In the genomic region with DNA sequence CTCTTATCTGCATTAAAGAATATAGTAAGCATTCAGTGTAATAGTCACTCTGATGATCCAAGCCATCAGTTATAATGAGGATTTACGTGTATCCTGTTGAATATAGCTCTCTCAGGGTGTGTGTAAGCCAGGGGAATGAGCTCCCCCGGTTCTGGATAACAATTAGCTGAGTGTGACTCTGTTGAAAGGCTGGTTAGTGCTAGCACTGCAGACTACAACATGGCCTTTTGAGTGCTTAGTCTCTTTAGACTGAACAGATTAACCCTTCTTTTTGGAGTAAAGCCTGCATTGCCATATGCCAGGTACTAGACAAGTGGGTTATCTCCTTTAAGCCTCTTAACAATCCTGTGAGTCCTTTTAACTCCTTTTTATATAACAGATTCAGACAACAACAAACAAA, we compare ENCODE assay signal across 23 cellular contexts.
DNase-seq lines count a peak whose midpoint lies in the region; ATAC-seq, FAIRE-seq and TF ChIP-seq lines count a peak whose summit lies in the region.
"Had no signal": no experiment of that assay in that cellular context is flagged by ENCODE, and none has a peak within 500 bp of the region (broad histone marks: within the 10 kb centered on the region; RNA-seq: fewer than 3 reads in every experiment).

No MANE protein-coding gene starts in this region.

- intact Hi-C loops in pancreas (cut with DNase I), result no loop called here

- H3K4me1 ChIP-seq in pancreas, result no peaks in the 10 kb centered on the region
- H3K4me1 ChIP-seq: BLaER1, Caco-2, HAP-1 had no signal

- 63 to 69% methylated on average over 2 of the region's 2 CpGs for WGBS in pancreas, 2 donors

- no peak overlapping the region for H3K4me3 Mint-ChIP-seq in stimulated activated effector memory CD8-positive, alpha-beta T cell treated with anti-CD3 and anti-CD28 coated beads, Interleukin-12 subunit alpha, Interleukin-12 subunit beta, amount 100 ng/mL, for 72 hours
- H3K4me3 Mint-ChIP-seq: B cell; CD4-positive, CD25-positive, alpha-beta regulatory T cell; CD8-positive, alpha-beta T cell; HFFc6 had no signal

- no peak overlapping the region for H3K27ac Mint-ChIP-seq in stimulated activated effector memory CD8-positive, alpha-beta T cell treated with anti-CD3 and anti-CD28 coated beads, Interleukin-12 subunit alpha, Interleukin-12 subunit beta, amount 100 ng/mL, for 72 hours
- H3K27ac Mint-ChIP-seq: B cell; CD4-positive, CD25-positive, alpha-beta regulatory T cell; CD8-positive, alpha-beta T cell; HFFc6 had no signal

- no peaks in the 10 kb centered on the region for H3K27me3 ChIP-seq in WERI-Rb-1 (ENCODE audit: insufficient read depth, low read depth, severe bottlenecking)
- H3K27me3 ChIP-seq in pancreas, result no peaks in the 10 kb centered on the region
- H3K27me3 ChIP-seq: BLaER1 had no signal

- H3K9me3 Mint-ChIP-seq in stimulated activated effector memory CD8-positive, alpha-beta T cell treated with anti-CD3 and anti-CD28 coated beads, Interleukin-12 subunit alpha, Interleukin-12 subunit beta, amount 100 ng/mL, for 72 hours, result no peaks in the 10 kb centered on the region
- H3K9me3 Mint-ChIP-seq: CD8-positive, alpha-beta T cell; HFFc6 had no signal

- DNase-seq in D341Med (ENCODE audit: low spot score) (peak; percentile 51), NCI-H524 treated with DMSO at 0.1 percent for 48 hours (lab: John Stamatoyannopoulos, UW) (peak; percentile 99), WERI-Rb-1 (peak; percentile 79), pancreas (no peak), T1000 (lab: John Stamatoyannopoulos, UW) (no peak)
- no peak for DNase-seq in stimulated activated effector memory CD8-positive, alpha-beta T cell treated with anti-CD3 and anti-CD28 coated beads, Interleukin-12 subunit alpha, Interleukin-12 subunit beta, amount 100 ng/mL, for 72 hours (ENCODE audit: low spot score in 2 of 2)
- DNase-seq: Caco-2; CD4-positive, CD25-positive, alpha-beta regulatory T cell; CD8-positive, alpha-beta T cell; DMS53; DMS79 treated with DMSO at 0.1 percent for 48 hours; GF-D8; GOT3; HFFc6 had no signal

- no peaks in the 10 kb centered on the region for H3K9me3 ChIP-seq in WERI-Rb-1 (ENCODE audit: severe bottlenecking)
- H3K9me3 ChIP-seq in pancreas, result no peaks in the 10 kb centered on the region
- H3K9me3 ChIP-seq: Caco-2, HAP-1 had no signal

- H3K4me1 Mint-ChIP-seq in stimulated activated effector memory CD8-positive, alpha-beta T cell treated with anti-CD3 and anti-CD28 coated beads, Interleukin-12 subunit alpha, Interleukin-12 subunit beta, amount 100 ng/mL, for 72 hours, result no peaks in the 10 kb centered on the region
- H3K4me1 Mint-ChIP-seq: B cell; CD4-positive, CD25-positive, alpha-beta regulatory T cell had no signal

- peak overlapping the region; percentile 65 for H3K27ac ChIP-seq in WERI-Rb-1
- H3K27ac ChIP-seq in pancreas, result no peak overlapping the region
- H3K27ac ChIP-seq: 22Rv1, BLaER1, C4-2B had no signal

- H3K4me3 ChIP-seq in WERI-Rb-1 (ENCODE audit: low read depth, low read length), result no peak overlapping the region
- H3K4me3 ChIP-seq in pancreas, result no peak overlapping the region
- H3K4me3 ChIP-seq: BLaER1, HAP-1 had no signal

- H3K36me3 ChIP-seq in WERI-Rb-1, result no peaks in the 10 kb centered on the region
- no peaks in the 10 kb centered on the region for H3K36me3 ChIP-seq in pancreas
- H3K36me3 ChIP-seq: BLaER1, HAP-1 had no signal

- no peaks in the 10 kb centered on the region for H3K36me3 Mint-ChIP-seq in stimulated activated effector memory CD8-positive, alpha-beta T cell treated with anti-CD3 and anti-CD28 coated beads, Interleukin-12 subunit alpha, Interleukin-12 subunit beta, amount 100 ng/mL, for 72 hours
- H3K36me3 Mint-ChIP-seq: CD4-positive, CD25-positive, alpha-beta regulatory T cell; CD8-positive, alpha-beta T cell had no signal

- FAIRE-seq in pancreas (lab: Jason Lieb, UNC), result no peak
- FAIRE-seq: A204.1, GM12891, GM18507, H54 had no signal

- TF ChIP-seq CTCF in WERI-Rb-1 (IDR thresholded peaks at IDR 0.05; ENCODE audit: low read depth, low read length) (no peak), pancreas (IDR thresholded peaks at IDR 0.05) (no peak)

- no peak for ATAC-seq in stimulated activated effector memory CD8-positive, alpha-beta T cell treated with anti-CD3 and anti-CD28 coated beads, Interleukin-12 subunit alpha, Interleukin-12 subunit beta, amount 100 ng/mL, for 72 hours
- ATAC-seq in pancreas, result no peak
- ATAC-seq: CD8-positive, alpha-beta T cell had no signal

Comparison
In these comparisons a context has a peak if more than half of its experiments do, and no peak if none do; other contexts are left out.
1. DNase-seq: peak in D341Med (single experiment), NCI-H524 treated with DMSO at 0.1 percent for 48 hours (single experiment) and WERI-Rb-1 (single experiment); none in stimulated activated effector memory CD8-positive, alpha-beta T cell treated with anti-CD3 and anti-CD28 coated beads, Interleukin-12 subunit alpha, Interleukin-12 subunit beta, amount 100 ng/mL, for 72 hours (0 of 2), pancreas (0 of 6) and T1000 (single experiment).